Comparison of ENCODE assay signal across 1 cellular context in genomic region chr3:40523781-40524180, GRCh38.
TF ChIP-seq lines count a peak whose summit lies in the region.

No MANE protein-coding gene starts in this region.

TF ChIP-seq in H1, 55 proteins besides CTCF, POLR2A, EP300 and RAD21 (continued from another document):
- TF ChIP-seq CHD7 (IDR thresholded peaks at IDR 0.05; ENCODE audit: insufficient replicate concordance, low read length) (no peak), ASH2L (IDR thresholded peaks at IDR 0.05; ENCODE audit: low read length) (no peak), RFX5 (IDR thresholded peaks at IDR 0.05; ENCODE audit: borderline replicate concordance, low read depth, low read length) (no peak), ZNF274 (IDR thresholded peaks at IDR 0.05; ENCODE audit: borderline replicate concordance, extremely low read depth, low read length) (no peak)
TF ChIP-seq in H1: peak in this region for 0.
